ENCODE assay signal across 1 cellular context in genomic region chr10:78986419-78986818, GRCh38.
TF ChIP-seq lines count a peak whose summit lies in the region.

No MANE protein-coding gene starts in this region.

TF ChIP-seq in K562, 482 proteins besides CTCF, POLR2A, EP300 and RAD21 (continued from another document):
- TF ChIP-seq STAT6 (CRISPR knock-in tag; IDR thresholded peaks at IDR 0.05) (no peak), CSDE1 (IDR thresholded peaks at IDR 0.05) (no peak), POLR2H (tag; IDR thresholded peaks at IDR 0.05; ENCODE audit: low read depth) (no peak), ZNF511 (CRISPR knock-in tag; IDR thresholded peaks at IDR 0.05) (no peak), MTA1 (IDR thresholded peaks at IDR 0.05; ENCODE audit: borderline replicate concordance) (no peak)
- TF ChIP-seq, protein P1, sequence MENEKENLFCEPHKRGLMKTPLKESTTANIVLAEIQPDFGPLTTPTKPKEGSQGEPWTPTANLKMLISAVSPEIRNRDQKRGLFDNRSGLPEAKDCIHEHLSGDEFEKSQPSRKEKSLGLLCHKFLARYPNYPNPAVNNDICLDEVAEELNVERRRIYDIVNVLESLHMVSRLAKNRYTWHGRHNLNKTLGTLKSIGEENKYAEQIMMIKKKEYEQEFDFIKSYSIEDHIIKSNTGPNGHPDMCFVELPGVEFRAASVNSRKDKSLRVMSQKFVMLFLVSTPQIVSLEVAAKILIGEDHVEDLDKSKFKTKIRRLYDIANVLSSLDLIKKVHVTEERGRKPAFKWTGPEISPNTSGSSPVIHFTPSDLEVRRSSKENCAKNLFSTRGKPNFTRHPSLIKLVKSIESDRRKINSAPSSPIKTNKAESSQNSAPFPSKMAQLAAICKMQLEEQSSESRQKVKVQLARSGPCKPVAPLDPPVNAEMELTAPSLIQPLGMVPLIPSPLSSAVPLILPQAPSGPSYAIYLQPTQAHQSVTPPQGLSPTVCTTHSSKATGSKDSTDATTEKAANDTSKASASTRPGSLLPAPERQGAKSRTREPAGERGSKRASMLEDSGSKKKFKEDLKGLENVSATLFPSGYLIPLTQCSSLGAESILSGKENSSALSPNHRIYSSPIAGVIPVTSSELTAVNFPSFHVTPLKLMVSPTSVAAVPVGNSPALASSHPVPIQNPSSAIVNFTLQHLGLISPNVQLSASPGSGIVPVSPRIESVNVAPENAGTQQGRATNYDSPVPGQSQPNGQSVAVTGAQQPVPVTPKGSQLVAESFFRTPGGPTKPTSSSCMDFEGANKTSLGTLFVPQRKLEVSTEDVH (IDR thresholded peaks at IDR 0.05; ENCODE audit: low read depth, partially characterized antibody) = no peak
